8 cellular contexts compared by ENCODE assay signal in the genomic region with DNA sequence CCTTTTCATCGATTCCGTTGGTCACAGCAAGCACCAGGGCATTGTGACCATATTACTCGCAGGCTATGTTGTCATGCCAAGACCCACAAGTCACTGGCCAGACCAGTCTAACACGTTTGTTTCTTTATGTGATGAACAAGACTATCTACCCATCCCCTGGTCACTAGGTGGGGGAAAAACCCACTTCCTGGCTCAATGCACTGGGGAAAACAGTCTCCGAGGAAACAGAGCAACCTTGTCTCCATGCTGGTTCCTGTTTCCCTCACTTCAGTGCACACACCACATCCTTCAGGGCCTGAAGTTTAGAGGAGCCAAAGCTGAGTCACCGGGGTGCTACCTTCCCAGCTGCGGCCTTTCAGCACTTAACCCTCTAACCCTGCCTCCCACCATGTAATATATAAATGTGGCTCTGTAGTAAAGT. TPM values are rescaled to one million over a fixed set of nuclear protein-coding genes. Genes with fewer than 3 reads are reported as not detected.
DNase-seq lines count a peak whose midpoint lies in the region; ATAC-seq and TF ChIP-seq lines count a peak whose summit lies in the region.

No MANE protein-coding gene starts in this region.

- no peak overlapping the region for H3K27ac Mint-ChIP-seq in T-helper 2 cell treated with Interferon-gamma antibody and Interleukin-4, amounts not matched to agents 5 μg/mL and 100 μg/mL, for 36 hours

- ATAC-seq in GM18505 (IDR thresholded peaks at IDR 0.05; ENCODE audit: unreplicated experiment), result peak; percentile 99
- ATAC-seq in HG02588 (IDR thresholded peaks at IDR 0.05; ENCODE audit: unreplicated experiment), result peak; percentile 97
- no peak for ATAC-seq in left cardiac atrium

- H3K4me3 Mint-ChIP-seq in T-helper 2 cell treated with Interferon-gamma antibody and Interleukin-4, amounts not matched to agents 5 μg/mL and 100 μg/mL, for 36 hours, result no peak overlapping the region

- no peak for TF ChIP-seq POLR2A in GM18505 (IDR thresholded peaks at IDR 0.05; ENCODE audit: borderline replicate concordance, extremely low read depth, insufficient read depth, insufficient read length)
- no peak for TF ChIP-seq POLR2A in NB4 (IDR thresholded peaks at IDR 0.05; ENCODE audit: extremely low read depth, insufficient read length)

- TF ChIP-seq CTCF in NB4 (IDR thresholded peaks at IDR 0.05; ENCODE audit: low read depth, low read length), result no peak
- TF ChIP-seq CTCF in foreskin fibroblast (IDR thresholded peaks at IDR 0.05; ENCODE audit: low read depth, low read length), result no peak

- H3K4me3 ChIP-seq in NB4 (ENCODE audit: low read depth, low read length) (no peak overlapping the region), foreskin fibroblast (ENCODE audit: low read depth in 1 of 2, low read length in 2 of 2) (no peak overlapping the region)

- no peaks in the 10 kb centered on the region for H3K27me3 Mint-ChIP-seq in T-helper 2 cell treated with Interferon-gamma antibody and Interleukin-4, amounts not matched to agents 5 μg/mL and 100 μg/mL, for 36 hours (ENCODE audit: low read depth)

- peaks cover 6% of the 10 kb centered on the region for H3K4me1 Mint-ChIP-seq in T-helper 2 cell treated with Interferon-gamma antibody and Interleukin-4, amounts not matched to agents 5 μg/mL and 100 μg/mL, for 36 hours (ENCODE audit: low read depth)

- peak; percentile 48 for DNase-seq in NB4 (ENCODE audit: low read depth)
- DNase-seq in foreskin fibroblast, result peak; percentile 11 to 55
- no peak for DNase-seq in activated effector memory CD4-positive, alpha-beta T cell treated with Interleukin-2 at 50 U/mL for 16 hours
- no peak for DNase-seq in left cardiac atrium
- DNase-seq in pons (ENCODE audit: low spot score), result no peak
- DNase-seq in T-helper 2 cell treated with Interferon-gamma antibody and Interleukin-4, amounts not matched to agents 5 μg/mL and 100 μg/mL, for 36 hours (ENCODE audit: low spot score), result no peak

- H3K36me3 Mint-ChIP-seq in T-helper 2 cell treated with Interferon-gamma antibody and Interleukin-4, amounts not matched to agents 5 μg/mL and 100 μg/mL, for 36 hours (ENCODE audit: low read depth), result no peaks in the 10 kb centered on the region

- H3K9me3 Mint-ChIP-seq in T-helper 2 cell treated with Interferon-gamma antibody and Interleukin-4, amounts not matched to agents 5 μg/mL and 100 μg/mL, for 36 hours, result no peaks in the 10 kb centered on the region

- intact Hi-C loops in left cardiac atrium (cut with DNase I), result no loop called here

RNA-seq across cellular contexts. Expression of a gene that starts 20.9 kb away (rescaled TPM):
- not detected for total RNA-seq in left cardiac atrium

Comparison
In these comparisons a context has a peak if more than half of its experiments do, and no peak if none do; other contexts are left out.
1. ATAC-seq: peak in GM18505 (single experiment) and HG02588 (single experiment); none in left cardiac atrium (0 of 2).
2. DNase-seq: peak in NB4 (single experiment) and foreskin fibroblast (2 of 2); none in activated effector memory CD4-positive, alpha-beta T cell treated with Interleukin-2 at 50 U/mL for 16 hours (single experiment), left cardiac atrium (single experiment), pons (single experiment) and T-helper 2 cell treated with Interferon-gamma antibody and Interleukin-4, amounts not matched to agents 5 μg/mL and 100 μg/mL, for 36 hours (single experiment).